29 cellular contexts compared by ENCODE assay signal in the genomic region with DNA sequence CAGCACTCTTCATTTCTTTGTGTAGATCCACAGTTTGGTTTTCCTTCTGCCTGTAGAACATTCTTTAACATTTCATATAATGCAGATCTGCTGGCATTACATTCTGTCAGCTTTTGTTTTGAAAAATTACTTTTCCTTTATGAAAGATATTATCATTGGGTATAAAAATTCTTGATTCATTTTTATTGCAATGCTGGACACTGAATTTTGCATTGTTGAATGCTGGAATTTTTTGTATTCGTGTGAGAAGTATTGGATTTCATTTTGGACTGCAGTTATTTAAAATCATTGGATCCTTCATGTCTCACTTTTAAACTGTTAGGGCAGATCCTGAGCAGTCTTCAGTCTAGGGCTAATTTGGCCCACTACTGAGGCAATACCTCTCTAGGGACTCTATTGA.
"Had no signal": no experiment of that assay in that cellular context is flagged by ENCODE, and none has a peak within 500 bp of the region (broad histone marks: within the 10 kb centered on the region; RNA-seq: fewer than 3 reads in every experiment).

No MANE protein-coding gene starts in this region.

- H3K4me1 ChIP-seq: ascending aorta had no signal

- FAIRE-seq: bronchial epithelial cell, TTC549 had no signal

- H3K27me3 ChIP-seq: ascending aorta, cardiac muscle cell had no signal

- H3K4me3 ChIP-seq: ascending aorta, cardiac muscle cell had no signal

- H3K27ac ChIP-seq: ascending aorta, cardiac muscle cell, VCaP had no signal

- ATAC-seq: activated CD8-positive, alpha-beta memory T cell treated with anti-CD3 and anti-CD28 coated beads, Interleukin-2, amount 10 ng/mL, durations not matched to agents 7 days and 5 days; activated CD8-positive, alpha-beta T cell treated with anti-CD3 and anti-CD28 coated beads, Interleukin-2, amount 10 ng/mL, durations not matched to agents 7 days and 5 days; activated naive CD8-positive, alpha-beta T cell treated with anti-CD3 and anti-CD28 coated beads, Interleukin-2, amount 50 U/mL, for 24 hours had no signal

- DNase-seq: activated B cell treated with CpG ODN at 0.5 μM for 24 hours; activated CD4-positive, alpha-beta memory T cell treated with anti-CD3 and anti-CD28 coated beads, Interleukin-2, amount 10 ng/mL, durations not matched to agents 7 days and 5 days; activated CD4-positive, alpha-beta T cell treated with anti-CD3 and anti-CD28 coated beads for 48 hours; activated CD4-positive, alpha-beta T cell treated with anti-CD3 and anti-CD28 coated beads, Interleukin-2, amount 10 ng/mL, durations not matched to agents 7 days and 5 days; activated CD4-positive, alpha-beta T cell treated with anti-CD3 and anti-CD28 coated beads, Interleukin-2, amount 50 U/mL, for 48 hours; activated CD4-positive, CD25-positive, alpha-beta regulatory T cell treated with anti-CD3 and anti-CD28 coated beads, Interleukin-2, amount 50 U/mL, for 72 hours; activated CD8-positive, alpha-beta memory T cell treated with anti-CD3 and anti-CD28 coated beads for 24 hours; activated CD8-positive, alpha-beta memory T cell treated with anti-CD3 and anti-CD28 coated beads, Interleukin-2, amount 10 ng/mL, durations not matched to agents 7 days and 5 days; activated CD8-positive, alpha-beta memory T cell treated with anti-CD3 and anti-CD28 coated beads, Interleukin-2, amount 50 U/mL, for 48 hours; activated CD8-positive, alpha-beta T cell treated with anti-CD3 and anti-CD28 coated beads, Interleukin-2, amount 10 ng/mL, durations not matched to agents 7 days and 5 days; activated effector memory CD4-positive, alpha-beta T cell treated with Interleukin-2 at 50 U/mL for 16 hours; activated gamma-delta T cell; activated naive CD4-positive, alpha-beta T cell treated with anti-CD3 and anti-CD28 coated beads, Interleukin-2, amount 10 ng/mL, durations not matched to agents 7 days and 5 days; activated naive CD4-positive, alpha-beta T cell treated with Interleukin-2 at 50 U/mL for 16 hours; activated naive CD8-positive, alpha-beta T cell treated with anti-CD3 and anti-CD28 coated beads, Interleukin-2, amount 10 ng/mL, durations not matched to agents 7 days and 5 days; activated naive CD8-positive, alpha-beta T cell treated with anti-CD3 and anti-CD28 coated beads, Interleukin-2, amount 50 U/mL, for 24 hours; activated T-cell treated with anti-CD3 and anti-CD28 coated beads, Interleukin-2, amount 50 U/mL, for 24 hours; activated T-cell treated with anti-CD3 and anti-CD28 coated beads, Interleukin-2, amount 50 U/mL, for 48 hours; amygdala; anterior cingulate cortex; caudate nucleus; T-helper 1 cell; T-helper 2 cell; T-helper 9 cell had no signal
